In the genomic region with DNA sequence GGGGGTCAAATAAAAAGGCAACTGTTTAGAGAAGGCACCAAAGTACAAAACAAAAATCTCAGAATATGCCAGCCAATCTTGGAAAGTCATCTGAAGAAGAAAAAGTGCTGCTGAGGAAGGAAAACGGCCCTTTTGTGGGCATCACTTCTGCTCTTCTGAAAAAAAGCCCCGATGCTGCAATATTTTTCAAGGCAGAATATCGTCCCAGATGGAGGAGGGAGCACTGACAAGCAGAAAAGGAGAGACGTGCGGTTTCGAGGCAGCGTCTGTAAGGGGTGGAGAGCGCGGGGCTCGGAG, we compare ENCODE assay signal across 9 cellular contexts. TPM values are rescaled to one million over a fixed set of nuclear protein-coding genes. Genes with fewer than 3 reads are reported as not detected.
DNase-seq lines count a peak whose midpoint lies in the region; ATAC-seq and TF ChIP-seq lines count a peak whose summit lies in the region.
"Had no signal": no experiment of that assay in that cellular context is flagged by ENCODE, and none has a peak within 500 bp of the region (broad histone marks: within the 10 kb centered on the region; RNA-seq: fewer than 3 reads in every experiment).

No MANE protein-coding gene starts in this region.

- 3% methylated on average over 9 of the region's 10 CpGs for WGBS in esophagus muscularis mucosa
- 2 to 7% (median 4%) methylated on average over 10 of the region's 10 CpGs for WGBS in psoas muscle, 3 donors

- H3K27ac ChIP-seq in esophagus muscularis mucosa (replicated peaks in 1 of 4), result peak overlapping the region; percentile 44 to 81 (median 78)
- H3K27ac ChIP-seq in psoas muscle, result peak overlapping the region; percentile 69
- H3K27ac ChIP-seq: C4-2B had no signal

- peaks cover 62% of the 10 kb centered on the region for H3K27me3 Mint-ChIP-seq in T-helper 1 cell treated with Interleukin-12 subunit alpha and Interleukin-12 subunit beta and Interleukin-4 antibody, amounts not matched to agents 30 μg/mL and 1 μg/mL, for 36 hours (ENCODE audit: low read depth)

- TF ChIP-seq POLR2A in esophagus muscularis mucosa (IDR thresholded peaks at IDR 0.05; ENCODE audit: low read depth), result no peak

- no peaks in the 10 kb centered on the region for H3K36me3 Mint-ChIP-seq in T-helper 1 cell treated with Interleukin-12 subunit alpha and Interleukin-12 subunit beta and Interleukin-4 antibody, amounts not matched to agents 30 μg/mL and 1 μg/mL, for 36 hours (ENCODE audit: low read depth)

- ATAC-seq in psoas muscle, result peak in 2 of 4 donors; percentile 23 to 36
- no peak for ATAC-seq in HG03565 (IDR thresholded peaks at IDR 0.05; ENCODE audit: unreplicated experiment)

- H3K4me1 ChIP-seq in esophagus muscularis mucosa (peaks cover 6 to 29% (median 24%) of the 10 kb centered on the region in 4 donors), psoas muscle (no peaks in the 10 kb centered on the region)

- no peak for DNase-seq in T-helper 1 cell
- peak; percentile 25 for DNase-seq in M059J (ENCODE audit: low read depth)
- no peak for DNase-seq in esophagus muscularis mucosa (ENCODE audit: extremely low spot score)
- DNase-seq in psoas muscle, result no peak
- no peak for DNase-seq in hippocampal formation (lab: John Stamatoyannopoulos, UW)
- no peak for DNase-seq in NCI-H2107 treated with DMSO at 0.1 percent for 48 hours (lab: John Stamatoyannopoulos, UW; ENCODE audit: unreplicated experiment)

- intact Hi-C loops in esophagus muscularis mucosa (cut with DNase I) (loop anchor here (10.0 kb wide), 2 partner anchors 147 to 217 kb away; no protein-coding TSS in a partner anchor), psoas muscle (cut with DNase I) (no loop called here)

- peaks cover 6% of the 10 kb centered on the region for H3K4me1 Mint-ChIP-seq in T-helper 1 cell treated with Interleukin-12 subunit alpha and Interleukin-12 subunit beta and Interleukin-4 antibody, amounts not matched to agents 30 μg/mL and 1 μg/mL, for 36 hours (ENCODE audit: low read depth)

- TF ChIP-seq EP300 in esophagus muscularis mucosa (IDR thresholded peaks at IDR 0.05), result no peak

- no peak overlapping the region for H3K27ac Mint-ChIP-seq in T-helper 1 cell treated with Interleukin-12 subunit alpha and Interleukin-12 subunit beta and Interleukin-4 antibody, amounts not matched to agents 30 μg/mL and 1 μg/mL, for 36 hours

- peak overlapping the region; percentile 78 for H3K4me3 Mint-ChIP-seq in T-helper 1 cell treated with Interleukin-12 subunit alpha and Interleukin-12 subunit beta and Interleukin-4 antibody, amounts not matched to agents 30 μg/mL and 1 μg/mL, for 36 hours

- H3K9me3 ChIP-seq in esophagus muscularis mucosa (peaks cover 0 to 3% (median 0%) of the 10 kb centered on the region in 4 donors), psoas muscle (no peaks in the 10 kb centered on the region)

- H3K36me3 ChIP-seq in esophagus muscularis mucosa (no peaks in the 10 kb centered on the region), psoas muscle (ENCODE audit: insufficient read depth in 1 of 2, low read depth in 1 of 2) (no peaks in the 10 kb centered on the region)

- H3K27me3 ChIP-seq in esophagus muscularis mucosa, result peaks cover 0 to 14% (median 3%) of the 10 kb centered on the region in 4 donors
- peaks cover 0 to 19% (median 3%) of the 10 kb centered on the region in 3 donors for H3K27me3 ChIP-seq in psoas muscle (ENCODE audit: insufficient read depth in 3 of 3, low read length in 2 of 3)

- H3K9me3 Mint-ChIP-seq in T-helper 1 cell treated with Interleukin-12 subunit alpha and Interleukin-12 subunit beta and Interleukin-4 antibody, amounts not matched to agents 30 μg/mL and 1 μg/mL, for 36 hours, result peaks cover 4% of the 10 kb centered on the region

- H3K4me3 ChIP-seq in esophagus muscularis mucosa, result peak overlapping the region; percentile 55 to 87 (median 78)
- peak overlapping the region; percentile 77 for H3K4me3 ChIP-seq in psoas muscle

- no peak for TF ChIP-seq CTCF in esophagus muscularis mucosa (IDR thresholded peaks at IDR 0.05)
- no peak for TF ChIP-seq CTCF in psoas muscle (IDR thresholded peaks at IDR 0.05)

RNA-seq across cellular contexts. Expression of a gene that starts 1.0 kb away (rescaled TPM):
- 5.4 and 6.1 TPM in 2 replicates for total RNA-seq in M059J (2014; rRNA removed; shearing (Covaris generic))
- total RNA-seq in esophagus muscularis mucosa (10 to 100 TPM in 2 of 4 donors, 1 to 10 TPM in 2; 5.0 to 18.0 (median 11.3) TPM), psoas muscle (1 to 10 TPM; 2.2 to 7.1 (median 4.5) TPM)
- polyA plus RNA-seq in psoas muscle, result 1 to 10 TPM in 2 of 3 donors, under 1 TPM in 1; 0.01 to 1.4 (median 1.1) TPM
